ENCODE assay signal across 12 cellular contexts in genomic region chr14:71165121-71165574, GRCh38.
DNase-seq lines count a peak whose midpoint lies in the region; ATAC-seq lines count a peak whose summit lies in the region.
"Had no signal": no experiment of that assay in that cellular context is flagged by ENCODE, and none has a peak within 500 bp of the region (broad histone marks: within the 10 kb centered on the region; RNA-seq: fewer than 3 reads in every experiment).

No MANE protein-coding gene starts in this region.

- no peak for ATAC-seq in GM18498 (IDR thresholded peaks at IDR 0.05; ENCODE audit: unreplicated experiment)

- H3K27me3 ChIP-seq in ACC112 (ENCODE audit: insufficient read depth, low read length) (no peaks in the 10 kb centered on the region), adipocyte (replicated peaks; ENCODE audit: control insufficient read depth, insufficient read depth, low read length) (peaks cover 11% of the 10 kb centered on the region)
- H3K27me3 ChIP-seq: vagina had no signal

- H3K27ac ChIP-seq in ACC112 (ENCODE audit: low read depth, low read length) (no peak overlapping the region), mesodermal cell (ENCODE audit: low read depth, low read length, severe bottlenecking) (peak overlapping the region; percentile 41)
- H3K27ac ChIP-seq: vagina had no signal

- H3K79me2 ChIP-seq in ACC112 (ENCODE audit: control insufficient read depth, insufficient read depth, low read length, unreplicated experiment) = no peaks in the 10 kb centered on the region

- DNase-seq in HPDE6-E6E7 (ENCODE audit: extremely low spot score) = peak; percentile 27
- DNase-seq in adipocyte (ENCODE audit: low read depth) = peak; percentile 25
- DNase-seq in DMS79 treated with DMSO at 0.1 percent for 48 hours (lab: John Stamatoyannopoulos, UW) = no peak
- no peak for DNase-seq in activated CD4-positive, alpha-beta T cell treated with anti-CD3 and anti-CD28 coated beads for 48 hours
- DNase-seq in T1000 (lab: John Stamatoyannopoulos, UW) = no peak
- DNase-seq: activated naive CD4-positive, alpha-beta T cell treated with anti-CD3 and anti-CD28 coated beads, Interleukin-2, amount 10 ng/mL, durations not matched to agents 7 days and 5 days; NCI-H1092; NCI-H345 had no signal

- H3K9ac ChIP-seq in adipocyte (ENCODE audit: low read length) = peak overlapping the region; percentile 15

- WGBS in mesodermal cell (ENCODE audit: insufficient coverage in 2 of 2), 2 experiments = 65 to 85% methylated on average over 4 of the region's 6 CpGs

- H2AFZ ChIP-seq in ACC112 (ENCODE audit: low read length, unreplicated experiment) = peak overlapping the region; percentile 8

- H3K9me3 ChIP-seq in adipocyte (ENCODE audit: control insufficient read depth, low read length) = no peaks in the 10 kb centered on the region
- H3K9me3 ChIP-seq in mesodermal cell (ENCODE audit: control insufficient read depth, low read length) = peaks cover 8% of the 10 kb centered on the region
- H3K9me3 ChIP-seq: vagina had no signal

- H3K4me1 ChIP-seq in ACC112 (ENCODE audit: control insufficient read depth, insufficient read depth, low read length, unreplicated experiment) = peaks cover 4% of the 10 kb centered on the region
- H3K4me1 ChIP-seq in adipocyte (ENCODE audit: control insufficient read depth, insufficient read depth, low read length) = peaks cover 11% of the 10 kb centered on the region
- H3K4me1 ChIP-seq in mesodermal cell (ENCODE audit: control insufficient read depth, insufficient read depth, low read length, poor library complexity, severe bottlenecking) = peaks cover 12% of the 10 kb centered on the region
- H3K4me1 ChIP-seq: vagina had no signal

- H3K36me3 ChIP-seq in ACC112 (ENCODE audit: insufficient read depth, low read length) = no peaks in the 10 kb centered on the region
- H3K36me3 ChIP-seq in adipocyte (ENCODE audit: control insufficient read depth, insufficient read depth, low read length, severe bottlenecking) = no peaks in the 10 kb centered on the region
- H3K36me3 ChIP-seq in mesodermal cell (ENCODE audit: control insufficient read depth, insufficient read depth, low read length) = no peaks in the 10 kb centered on the region
- H3K36me3 ChIP-seq: vagina had no signal

- H3K4me3 ChIP-seq in ACC112 (ENCODE audit: low read depth, low read length) (no peak overlapping the region), adipocyte (ENCODE audit: low read length) (no peak overlapping the region), mesodermal cell (ENCODE audit: extremely low read depth, insufficient read depth, low read length, poor library complexity, severe bottlenecking) (no peak overlapping the region)
- H3K4me3 ChIP-seq: vagina had no signal

Comparison
In these comparisons a context has a peak if more than half of its experiments do, and no peak if none do; other contexts are left out.
1. DNase-seq: peak in HPDE6-E6E7 (single experiment) and adipocyte (single experiment); none in DMS79 treated with DMSO at 0.1 percent for 48 hours (single experiment), activated CD4-positive, alpha-beta T cell treated with anti-CD3 and anti-CD28 coated beads for 48 hours (single experiment) and T1000 (single experiment).